1 cellular context compared by ENCODE assay signal in the genomic region with DNA sequence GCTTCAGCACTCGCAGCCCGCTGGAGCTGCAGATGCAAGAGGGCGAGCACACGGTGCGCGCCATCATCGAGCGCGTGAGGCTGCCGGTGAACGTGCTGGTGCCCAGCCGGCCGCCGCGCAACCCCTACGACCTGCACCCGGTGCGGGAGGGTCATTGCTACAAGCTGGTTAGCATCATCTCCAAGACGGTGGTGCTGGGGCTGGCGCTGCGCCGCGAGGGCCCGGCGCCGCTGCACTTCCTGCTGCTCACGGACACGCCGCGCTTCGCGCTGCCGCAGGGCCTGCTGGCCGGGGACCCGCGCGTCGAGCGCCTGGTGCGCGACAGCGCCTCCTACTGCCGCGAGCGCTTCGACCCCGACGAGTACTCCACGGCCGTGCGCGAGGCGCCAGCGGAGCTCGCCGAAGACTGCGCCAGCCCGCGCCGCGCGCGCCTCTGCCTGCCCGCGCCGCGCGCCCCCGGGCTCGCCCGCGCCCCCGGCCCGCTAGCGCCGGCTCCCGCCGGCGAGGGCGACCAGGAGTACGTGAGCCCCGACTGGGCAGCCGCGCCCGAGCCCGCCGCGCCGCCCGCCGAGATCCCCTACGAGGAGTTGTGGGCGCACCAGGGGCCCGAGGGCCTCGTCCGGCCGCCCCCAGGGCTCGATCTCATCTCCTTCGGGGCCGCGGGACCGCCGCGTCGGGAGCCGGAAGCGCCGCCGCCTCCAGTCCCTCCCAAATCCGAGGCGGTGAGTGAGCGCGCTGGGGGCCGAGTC.
A peak's percentile ranks its signal among the peaks of the same experiment; 100 is the strongest.
TF ChIP-seq lines count a peak whose summit lies in the region.

No MANE protein-coding gene starts in this region.

TF ChIP-seq in K562, 482 proteins besides CTCF, POLR2A, EP300 and RAD21 (continued from another document and continues in another):
- TF ChIP-seq CUX1 (CRISPR knock-in tag; IDR thresholded peaks at IDR 0.05) (0 out of 2 replicates have a peak, but pooled peaks have one; percentile 71), KLF6 (CRISPR knock-in tag; IDR thresholded peaks at IDR 0.05; ENCODE audit: borderline replicate concordance) (no peak; the same call in 1 of the 2 replicates), DMBX1 (CRISPR knock-in tag; IDR thresholded peaks at IDR 0.05; ENCODE audit: borderline replicate concordance) (peak; percentile 81; the same call in 1 of the 2 replicates), ZNF175 (CRISPR knock-in tag; IDR thresholded peaks at IDR 0.05; ENCODE audit: low read depth) (peak; percentile 85), ESRRA (IDR thresholded peaks at IDR 0.05; ENCODE audit: borderline replicate concordance, low read depth) (peak; percentile 49; the same call in 1 of the 2 replicates), NR4A1 (CRISPR knock-in tag; IDR thresholded peaks at IDR 0.05) (no peak), NR4A1 (tag; IDR thresholded peaks at IDR 0.05) (peak; percentile 90), SMAD2 (IDR thresholded peaks at IDR 0.05; ENCODE audit: low read depth, low read length) (no peak), USF1 (CRISPR knock-in tag; IDR thresholded peaks at IDR 0.05) (no peak), ARID3A (IDR thresholded peaks at IDR 0.05; ENCODE audit: borderline replicate concordance, low read depth, low read length) (no peak), ZNF445 (CRISPR knock-in tag; IDR thresholded peaks at IDR 0.05; ENCODE audit: low read depth) (no peak), SRSF3 (IDR thresholded peaks at IDR 0.05; ENCODE audit: insufficient read depth, low read length) (no peak), ZNF253 (CRISPR knock-in tag; conservative IDR thresholded peaks at IDR 0.05) (no peak), ZBTB17 (CRISPR knock-in tag; IDR thresholded peaks at IDR 0.05) (peak; percentile 73; the same call in 1 of the 2 replicates), CCNT2 (IDR thresholded peaks at IDR 0.05; ENCODE audit: borderline replicate concordance, extremely low read depth, insufficient read length, low read depth, low read length) (peak; percentile 93), KAT2B (IDR thresholded peaks at IDR 0.05; ENCODE audit: low read depth, low read length) (no peak), NKRF (IDR thresholded peaks at IDR 0.05; ENCODE audit: borderline replicate concordance) (no peak), CTBP1 (IDR thresholded peaks at IDR 0.05; ENCODE audit: borderline replicate concordance) (peak; percentile 97), ZZZ3 (IDR thresholded peaks at IDR 0.05) (no peak), MEF2A (IDR thresholded peaks at IDR 0.05; ENCODE audit: control insufficient read depth, low read depth, low read length) (0 out of 2 replicates have a peak, but pooled peaks have one; percentile 24), BHLHE40 (IDR thresholded peaks at IDR 0.05; ENCODE audit: low read length) (no peak), SRSF1 (IDR thresholded peaks at IDR 0.05; ENCODE audit: low read depth, low read length) (no peak; the same call in 1 of the 2 replicates), ZNF146 (CRISPR knock-in tag; IDR thresholded peaks at IDR 0.05; ENCODE audit: unreplicated experiment) (peak; percentile 17)
- TF ChIP-seq, protein P1, sequence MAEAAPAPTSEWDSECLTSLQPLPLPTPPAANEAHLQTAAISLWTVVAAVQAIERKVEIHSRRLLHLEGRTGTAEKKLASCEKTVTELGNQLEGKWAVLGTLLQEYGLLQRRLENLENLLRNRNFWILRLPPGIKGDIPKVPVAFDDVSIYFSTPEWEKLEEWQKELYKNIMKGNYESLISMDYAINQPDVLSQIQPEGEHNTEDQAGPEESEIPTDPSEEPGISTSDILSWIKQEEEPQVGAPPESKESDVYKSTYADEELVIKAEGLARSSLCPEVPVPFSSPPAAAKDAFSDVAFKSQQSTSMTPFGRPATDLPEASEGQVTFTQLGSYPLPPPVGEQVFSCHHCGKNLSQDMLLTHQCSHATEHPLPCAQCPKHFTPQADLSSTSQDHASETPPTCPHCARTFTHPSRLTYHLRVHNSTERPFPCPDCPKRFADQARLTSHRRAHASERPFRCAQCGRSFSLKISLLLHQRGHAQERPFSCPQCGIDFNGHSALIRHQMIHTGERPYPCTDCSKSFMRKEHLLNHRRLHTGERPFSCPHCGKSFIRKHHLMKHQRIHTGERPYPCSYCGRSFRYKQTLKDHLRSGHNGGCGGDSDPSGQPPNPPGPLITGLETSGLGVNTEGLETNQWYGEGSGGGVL (CRISPR knock-in tag; IDR thresholded peaks at IDR 0.05), result no peak
- TF ChIP-seq, protein P2, sequence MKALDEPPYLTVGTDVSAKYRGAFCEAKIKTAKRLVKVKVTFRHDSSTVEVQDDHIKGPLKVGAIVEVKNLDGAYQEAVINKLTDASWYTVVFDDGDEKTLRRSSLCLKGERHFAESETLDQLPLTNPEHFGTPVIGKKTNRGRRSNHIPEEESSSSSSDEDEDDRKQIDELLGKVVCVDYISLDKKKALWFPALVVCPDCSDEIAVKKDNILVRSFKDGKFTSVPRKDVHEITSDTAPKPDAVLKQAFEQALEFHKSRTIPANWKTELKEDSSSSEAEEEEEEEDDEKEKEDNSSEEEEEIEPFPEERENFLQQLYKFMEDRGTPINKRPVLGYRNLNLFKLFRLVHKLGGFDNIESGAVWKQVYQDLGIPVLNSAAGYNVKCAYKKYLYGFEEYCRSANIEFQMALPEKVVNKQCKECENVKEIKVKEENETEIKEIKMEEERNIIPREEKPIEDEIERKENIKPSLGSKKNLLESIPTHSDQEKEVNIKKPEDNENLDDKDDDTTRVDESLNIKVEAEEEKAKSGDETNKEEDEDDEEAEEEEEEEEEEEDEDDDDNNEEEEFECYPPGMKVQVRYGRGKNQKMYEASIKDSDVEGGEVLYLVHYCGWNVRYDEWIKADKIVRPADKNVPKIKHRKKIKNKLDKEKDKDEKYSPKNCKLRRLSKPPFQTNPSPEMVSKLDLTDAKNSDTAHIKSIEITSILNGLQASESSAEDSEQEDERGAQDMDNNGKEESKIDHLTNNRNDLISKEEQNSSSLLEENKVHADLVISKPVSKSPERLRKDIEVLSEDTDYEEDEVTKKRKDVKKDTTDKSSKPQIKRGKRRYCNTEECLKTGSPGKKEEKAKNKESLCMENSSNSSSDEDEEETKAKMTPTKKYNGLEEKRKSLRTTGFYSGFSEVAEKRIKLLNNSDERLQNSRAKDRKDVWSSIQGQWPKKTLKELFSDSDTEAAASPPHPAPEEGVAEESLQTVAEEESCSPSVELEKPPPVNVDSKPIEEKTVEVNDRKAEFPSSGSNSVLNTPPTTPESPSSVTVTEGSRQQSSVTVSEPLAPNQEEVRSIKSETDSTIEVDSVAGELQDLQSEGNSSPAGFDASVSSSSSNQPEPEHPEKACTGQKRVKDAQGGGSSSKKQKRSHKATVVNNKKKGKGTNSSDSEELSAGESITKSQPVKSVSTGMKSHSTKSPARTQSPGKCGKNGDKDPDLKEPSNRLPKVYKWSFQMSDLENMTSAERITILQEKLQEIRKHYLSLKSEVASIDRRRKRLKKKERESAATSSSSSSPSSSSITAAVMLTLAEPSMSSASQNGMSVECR (CRISPR knock-in tag; IDR thresholded peaks at IDR 0.05), result peak; percentile 79
- TF ChIP-seq, protein P3, sequence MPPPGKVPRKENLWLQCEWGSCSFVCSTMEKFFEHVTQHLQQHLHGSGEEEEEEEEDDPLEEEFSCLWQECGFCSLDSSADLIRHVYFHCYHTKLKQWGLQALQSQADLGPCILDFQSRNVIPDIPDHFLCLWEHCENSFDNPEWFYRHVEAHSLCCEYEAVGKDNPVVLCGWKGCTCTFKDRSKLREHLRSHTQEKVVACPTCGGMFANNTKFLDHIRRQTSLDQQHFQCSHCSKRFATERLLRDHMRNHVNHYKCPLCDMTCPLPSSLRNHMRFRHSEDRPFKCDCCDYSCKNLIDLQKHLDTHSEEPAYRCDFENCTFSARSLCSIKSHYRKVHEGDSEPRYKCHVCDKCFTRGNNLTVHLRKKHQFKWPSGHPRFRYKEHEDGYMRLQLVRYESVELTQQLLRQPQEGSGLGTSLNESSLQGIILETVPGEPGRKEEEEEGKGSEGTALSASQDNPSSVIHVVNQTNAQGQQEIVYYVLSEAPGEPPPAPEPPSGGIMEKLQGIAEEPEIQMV (tag; conservative IDR thresholded peaks at IDR 0.05; ENCODE audit: low read depth), result no peak
- TF ChIP-seq, protein P4, sequence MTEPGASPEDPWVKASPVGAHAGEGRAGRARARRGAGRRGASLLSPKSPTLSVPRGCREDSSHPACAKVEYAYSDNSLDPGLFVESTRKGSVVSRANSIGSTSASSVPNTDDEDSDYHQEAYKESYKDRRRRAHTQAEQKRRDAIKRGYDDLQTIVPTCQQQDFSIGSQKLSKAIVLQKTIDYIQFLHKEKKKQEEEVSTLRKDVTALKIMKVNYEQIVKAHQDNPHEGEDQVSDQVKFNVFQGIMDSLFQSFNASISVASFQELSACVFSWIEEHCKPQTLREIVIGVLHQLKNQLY (CRISPR knock-in tag; conservative IDR thresholded peaks at IDR 0.05), result no peak
- TF ChIP-seq, protein P5, sequence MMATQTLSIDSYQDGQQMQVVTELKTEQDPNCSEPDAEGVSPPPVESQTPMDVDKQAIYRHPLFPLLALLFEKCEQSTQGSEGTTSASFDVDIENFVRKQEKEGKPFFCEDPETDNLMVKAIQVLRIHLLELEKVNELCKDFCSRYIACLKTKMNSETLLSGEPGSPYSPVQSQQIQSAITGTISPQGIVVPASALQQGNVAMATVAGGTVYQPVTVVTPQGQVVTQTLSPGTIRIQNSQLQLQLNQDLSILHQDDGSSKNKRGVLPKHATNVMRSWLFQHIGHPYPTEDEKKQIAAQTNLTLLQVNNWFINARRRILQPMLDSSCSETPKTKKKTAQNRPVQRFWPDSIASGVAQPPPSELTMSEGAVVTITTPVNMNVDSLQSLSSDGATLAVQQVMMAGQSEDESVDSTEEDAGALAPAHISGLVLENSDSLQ (IDR thresholded peaks at IDR 0.05), result no peak
